8 cellular contexts compared by ENCODE assay signal in genomic region chr7:56063882-56064625, GRCh38. TPM values are rescaled to one million over a fixed set of nuclear protein-coding genes. Genes with fewer than 3 reads are reported as not detected.
DNase-seq lines count a peak whose midpoint lies in the region; ATAC-seq and TF ChIP-seq lines count a peak whose summit lies in the region.

SUMF2 (plus strand) TSS chr7:56064286; CDS start chr7:56064312, 26 bp downstream.

- peak; percentile 58 for DNase-seq in AG04450 (ENCODE audit: low read depth, low spot score)
- peak; percentile 77 for DNase-seq in NCI-H2227 treated with DMSO at 0.1 percent for 48 hours (lab: John Stamatoyannopoulos, UW)
- peak; percentile 80 for DNase-seq in mammary epithelial cell
- DNase-seq in iPS-NIHi7 (ENCODE audit: extremely low spot score), result peak; percentile 98
- peak; percentile 74 for DNase-seq in smooth muscle cell of the brain vasculature (ENCODE audit: low read depth, low spot score)

- POLR2A ChIA-PET in AG04450 (lab: Yijun Ruan, JAX), result interaction anchor here (1.1 to 2.9 kb wide), 4 partner anchors 10 to 28 kb away, joined by 3 to 41 read pairs (median 4); partner anchors contain the start of genes CCT6A, PHKG1 and PSPH

- no peaks in the 10 kb centered on the region; the same call in 1 of the 2 replicates for H3K9me3 ChIP-seq in AG04450 (ENCODE audit: control insufficient read depth, insufficient read depth, low read length)
- H3K9me3 ChIP-seq in mammary epithelial cell (replicated peaks; ENCODE audit: insufficient read depth, low read length), result no peaks in the 10 kb centered on the region

- H3K9ac ChIP-seq in mammary epithelial cell (ENCODE audit: insufficient read depth, low read length), result peak within 1 kb of the TSS; percentile 84

- ATAC-seq in GM18870 (IDR thresholded peaks at IDR 0.05; ENCODE audit: unreplicated experiment), result peak; percentile 79
- ATAC-seq in HG03108 (IDR thresholded peaks at IDR 0.05; ENCODE audit: unreplicated experiment), result peak; percentile 87

- H3K79me2 ChIP-seq in mammary epithelial cell (ENCODE audit: insufficient read depth, low read length), result peaks cover 46% of the 10 kb centered on the region

- 2% methylated on average over 14 of the region's 49 CpGs for WGBS in mammary epithelial cell (ENCODE audit: low coverage, missing lambda C conversion rate)

- H3K27me3 ChIP-seq in AG04450 (ENCODE audit: control insufficient read depth, insufficient read depth, low read length) (no peaks in the 10 kb centered on the region), mammary epithelial cell (ENCODE audit: insufficient read depth, low read length) (no peaks in the 10 kb centered on the region)

- H3K4me2 ChIP-seq in mammary epithelial cell (ENCODE audit: insufficient read depth, low read depth, low read length), result peak within 1 kb of the TSS; percentile 83

- peaks cover 16% of the 10 kb centered on the region for H3K4me1 ChIP-seq in mammary epithelial cell (ENCODE audit: insufficient read depth, low read length)

- H3K4me3 ChIP-seq in AG04450 (ENCODE audit: low read depth, low read length) (peak within 1 kb of the TSS; percentile 94), WI38 (ENCODE audit: low read depth, low read length) (peak within 1 kb of the TSS; percentile 83), mammary epithelial cell (replicated peaks in 1 of 3; ENCODE audit: insufficient read depth in 1 of 3, low read depth in 2 of 3, low read length in 3 of 3) (peak within 1 kb of the TSS; percentile 89 to 99 (median 98))

- in situ Hi-C loops in mammary epithelial cell (cut with MboI; ENCODE audit: low sequenced_read_pairs in 2 of 2), result no loop called here

- dilution Hi-C loops in mammary epithelial cell (cut with HindIII; ENCODE audit: low sequenced_read_pairs), result no loop called here

- H2AFZ ChIP-seq in mammary epithelial cell (ENCODE audit: low read depth, low read length), result peak within 1 kb of the TSS; percentile 96

- CTCF ChIA-PET in AG04450 (lab: Charles Lee), result interaction anchor here (0.6 to 4.2 kb wide), 5 partner anchors 8 to 58 kb away, joined by 3 to 55 read pairs (median 3); partner anchors contain the start of gene PSPH
- CTCF ChIA-PET in mammary epithelial cell (lab: Charles Lee; ENCODE audit: low non-redundant PET), result no interaction called here

- H3K36me3 ChIP-seq in mammary epithelial cell (ENCODE audit: insufficient read depth, low read length), result peaks cover 34% of the 10 kb centered on the region

- intact Hi-C loops in mammary epithelial cell (cut with micrococcal nuclease), result loop anchor here (2.0 kb wide), 2 partner anchors 13 to 55 kb away; partner anchors contain the start of genes CCT6A and PSPH

- no TSS peak for BruUV-seq in mammary epithelial cell (replicated peaks; lab: Mats Ljungman, UMichigan)

- TF ChIP-seq CTCF in AG04450 (IDR thresholded peaks at IDR 0.05; ENCODE audit: low read depth, low read length) (peak; percentile 18), WI38 (IDR thresholded peaks at IDR 0.05; ENCODE audit: low read depth, low read length) (no peak), mammary epithelial cell (conservative IDR thresholded peaks at IDR 0.05 in 1 of 2, IDR thresholded peaks at IDR 0.05 in 1 of 2; ENCODE audit: extremely low read depth in 1 of 2, insufficient read depth in 1 of 2, low read depth in 1 of 2, low read length in 2 of 2) (peak in 1 of 2 donors; percentile 40)

- H4K20me1 ChIP-seq in mammary epithelial cell (ENCODE audit: insufficient read depth, low read length), result no peaks in the 10 kb centered on the region

- H3K27ac ChIP-seq in AG04450 (ENCODE audit: low read depth, low read length) (peak within 1 kb of the TSS; percentile 82), mammary epithelial cell (ENCODE audit: insufficient read depth, low read depth, low read length) (peak within 1 kb of the TSS; percentile 72)

RNA-seq across cellular contexts. Expression of gene SUMF2, which starts in this region (rescaled TPM):
- polyA plus RNA-seq in AG04450 (2011; rRNA removed), result 95.4 and 102 TPM in 2 replicates
- polyA minus RNA-seq in AG04450 (2011; rRNA and poly(A)+ RNA removed), result 95.0 and 124 TPM in 2 replicates
- total RNA-seq in mammary epithelial cell, result 100 to 1,000 TPM; 128 to 215 TPM
- polyA plus RNA-seq in mammary epithelial cell, result 101 TPM
- polyA minus RNA-seq in mammary epithelial cell, result 122 TPM

Comparison
In these comparisons a context has a peak if more than half of its experiments do, and no peak if none do; other contexts are left out.
1. Peak in every context shown above with its lines: DNase-seq, ATAC-seq, H3K4me3 ChIP-seq and H3K27ac ChIP-seq.